Comparison of ENCODE assay signal across 9 cellular contexts in genomic region chr11:64299847-64300648, GRCh38. TPM values are rescaled to one million over a fixed set of nuclear protein-coding genes. Genes with fewer than 3 reads are reported as not detected.
DNase-seq lines count a peak whose midpoint lies in the region; ATAC-seq and TF ChIP-seq lines count a peak whose summit lies in the region.
"Had no signal": no experiment of that assay in that cellular context is flagged by ENCODE, and none has a peak within 500 bp of the region (broad histone marks: within the 10 kb centered on the region; RNA-seq: fewer than 3 reads in every experiment).

CATSPERZ (plus strand) TSS chr11:64300358; CDS start chr11:64300411, 53 bp downstream.

- no peak within 1 kb of the TSS for H3K27ac ChIP-seq in HUES6 (ENCODE audit: low read depth, low read length)
- H3K27ac ChIP-seq: SJSA1 had no signal

- H3K9me3 ChIP-seq in HUES6 (ENCODE audit: control insufficient read depth, insufficient read depth, low read depth, low read length), result no peaks in the 10 kb centered on the region
- H3K9me3 ChIP-seq in mucosa of stomach (ENCODE audit: control insufficient read depth, low read length), result no peaks in the 10 kb centered on the region
- H3K9me3 ChIP-seq: SJSA1 had no signal

- ATAC-seq in GM19463 (IDR thresholded peaks at IDR 0.05; ENCODE audit: unreplicated experiment) (no peak), HG02610 (IDR thresholded peaks at IDR 0.05; ENCODE audit: unreplicated experiment) (no peak)

- peaks cover 21% of the 10 kb centered on the region for H3K4me1 Mint-ChIP-seq in chondrocyte (ENCODE audit: low read depth)

- H3K27ac Mint-ChIP-seq in chondrocyte (ENCODE audit: unreplicated experiment), result peak within 1 kb of the TSS; percentile 63

- H3K4me1 ChIP-seq in HUES6 (ENCODE audit: control insufficient read depth, insufficient read depth, low read length) (peaks cover 15% of the 10 kb centered on the region), mucosa of stomach (ENCODE audit: control insufficient read depth, insufficient read depth, low read length) (peaks cover 36% of the 10 kb centered on the region)

- H3K27me3 ChIP-seq in HUES6 (ENCODE audit: control insufficient read depth, insufficient read depth, low read length), result peaks cover 67% of the 10 kb centered on the region
- H3K27me3 ChIP-seq in mucosa of stomach (ENCODE audit: control insufficient read depth, insufficient read depth, low read length), result peaks cover 60% of the 10 kb centered on the region

- no peaks in the 10 kb centered on the region for H3K36me3 Mint-ChIP-seq in chondrocyte (ENCODE audit: low read depth)

- no peaks in the 10 kb centered on the region for H3K9me3 Mint-ChIP-seq in chondrocyte (ENCODE audit: low read depth)

- TF ChIP-seq CTCF in chondrocyte (IDR thresholded peaks at IDR 0.05), result no peak

- H3K36me3 ChIP-seq in HUES6 (ENCODE audit: control insufficient read depth, insufficient read depth, low read length), result no peaks in the 10 kb centered on the region
- no peaks in the 10 kb centered on the region for H3K36me3 ChIP-seq in mucosa of stomach (ENCODE audit: control insufficient read depth, insufficient read depth, low read length)
- H3K36me3 ChIP-seq: SJSA1 had no signal

- H3K9ac ChIP-seq in HUES6 (ENCODE audit: low read length) (no peak within 1 kb of the TSS), mucosa of stomach (ENCODE audit: low read length) (peak within 1 kb of the TSS; percentile 38)

- DNase-seq in 8988T (peak; percentile 97), chondrocyte (ENCODE audit: low spot score) (no peak), foreskin melanocyte (no peak), COR-L47 (lab: John Stamatoyannopoulos, UW) (no peak)

- H3K27me3 Mint-ChIP-seq in chondrocyte (ENCODE audit: low read depth), result peaks cover 24% of the 10 kb centered on the region

- H3K4me3 ChIP-seq in HUES6 (ENCODE audit: low read depth, low read length) (peak within 1 kb of the TSS; percentile 50), mucosa of stomach (ENCODE audit: low read length) (no peak within 1 kb of the TSS)
- H3K4me3 ChIP-seq: SJSA1 had no signal

- peak within 1 kb of the TSS; percentile 70 for H3K4me3 Mint-ChIP-seq in chondrocyte (ENCODE audit: unreplicated experiment)

RNA-seq across cellular contexts. Expression of gene CATSPERZ, which starts in this region (rescaled TPM):
- total RNA-seq in chondrocyte, result 0.92 to 1.0 TPM in 2 of 3 replicates, not detected in the other
- total RNA-seq: SJSA1 had no signal
